19 cellular contexts compared by ENCODE assay signal in the genomic region with DNA sequence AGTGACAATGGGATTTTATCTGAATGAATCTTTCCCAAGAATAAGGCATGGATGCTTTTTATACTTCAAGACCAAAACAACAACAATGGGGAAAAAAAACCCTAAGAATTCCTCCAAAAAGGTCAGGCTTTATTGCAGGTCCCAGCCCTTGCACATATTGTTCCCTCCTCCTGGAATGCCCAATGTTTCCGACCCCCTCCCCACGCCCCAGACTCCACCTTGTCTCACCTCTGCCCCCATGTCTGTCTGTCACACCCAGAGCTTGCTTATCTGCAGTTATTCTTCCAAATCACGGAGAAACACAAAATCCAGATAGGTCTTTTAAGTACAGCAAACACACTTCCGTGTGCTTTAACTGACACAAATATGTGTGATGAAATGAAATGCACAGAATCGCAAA. TPM values are rescaled to one million over a fixed set of nuclear protein-coding genes. Genes with fewer than 3 reads are reported as not detected.
"Had no signal": no experiment of that assay in that cellular context is flagged by ENCODE, and none has a peak within 500 bp of the region (broad histone marks: within the 10 kb centered on the region; RNA-seq: fewer than 3 reads in every experiment).

No MANE protein-coding gene starts in this region.

- H3K27ac ChIP-seq: left lung, psoas muscle, SJSA1, VCaP had no signal

- H3K27me3 ChIP-seq: dorsolateral prefrontal cortex, left lung, SJSA1 had no signal

- ATAC-seq: activated CD8-positive, alpha-beta memory T cell treated with anti-CD3 and anti-CD28 coated beads, Interleukin-2, amount 10 ng/mL, durations not matched to agents 7 days and 5 days; naive thymus-derived CD4-positive, alpha-beta T cell; psoas muscle; stimulated activated effector memory CD8-positive, alpha-beta T cell treated with anti-CD3 and anti-CD28 coated beads, Interleukin-12 subunit alpha, Interleukin-12 subunit beta, amount 100 ng/mL, for 72 hours; T-helper 17 cell had no signal

- H3K36me3 ChIP-seq: left lung, SJSA1 had no signal

- H3K4me3 ChIP-seq: left lung, psoas muscle, SJSA1 had no signal

- H3K27ac Mint-ChIP-seq: activated CD8-positive, alpha-beta memory T cell treated with anti-CD3 and anti-CD28 coated beads, Interleukin-2, amount 10 ng/mL, durations not matched to agents 7 days and 5 days; activated naive CD4-positive, alpha-beta T cell treated with anti-CD3 and anti-CD28 coated beads for 36 hours; activated T-helper 2 cell treated with anti-CD3 and anti-CD28 coated beads, Interferon-gamma antibody, Interleukin-2, Interleukin-4, amounts not matched to agents 10 μg/mL and 5 μg/mL and 100 μg/mL, durations not matched to agents 14 hours and 24 hours and 36 hours; memory B cell; stimulated activated effector memory CD8-positive, alpha-beta T cell treated with anti-CD3 and anti-CD28 coated beads, Interleukin-12 subunit alpha, Interleukin-12 subunit beta, amount 100 ng/mL, for 72 hours; T-helper 17 cell had no signal

- DNase-seq: activated CD4-positive, alpha-beta T cell treated with anti-CD3 and anti-CD28 coated beads, Interleukin-2, amount 50 U/mL, for 4 hours; activated CD4-positive, CD25-positive, alpha-beta regulatory T cell treated with anti-CD3 and anti-CD28 coated beads, Interleukin-2, amount 50 U/mL, for 72 hours; activated CD8-positive, alpha-beta memory T cell treated with anti-CD3 and anti-CD28 coated beads, Interleukin-2, amount 10 ng/mL, durations not matched to agents 7 days and 5 days; activated naive CD4-positive, alpha-beta T cell treated with anti-CD3 and anti-CD28 coated beads for 36 hours; dorsolateral prefrontal cortex; foreskin melanocyte; glutamatergic neuron; left lung; naive thymus-derived CD4-positive, alpha-beta T cell; stimulated activated CD4-positive, alpha-beta T cell treated with anti-CD3 and anti-CD28 coated beads, Interleukin-4, amount 100 ng/mL, for 24 hours; T-helper 17 cell had no signal

- H3K27me3 Mint-ChIP-seq: activated CD8-positive, alpha-beta memory T cell treated with anti-CD3 and anti-CD28 coated beads, Interleukin-2, amount 10 ng/mL, durations not matched to agents 7 days and 5 days; memory B cell; naive thymus-derived CD4-positive, alpha-beta T cell; T-helper 17 cell had no signal

- H3K9me3 ChIP-seq: psoas muscle, SJSA1 had no signal

- FAIRE-seq: kidney had no signal

- H3K4me3 Mint-ChIP-seq: activated CD8-positive, alpha-beta memory T cell treated with anti-CD3 and anti-CD28 coated beads, Interleukin-2, amount 10 ng/mL, durations not matched to agents 7 days and 5 days; activated naive CD4-positive, alpha-beta T cell treated with anti-CD3 and anti-CD28 coated beads for 36 hours; memory B cell; naive thymus-derived CD4-positive, alpha-beta T cell; stimulated activated effector memory CD8-positive, alpha-beta T cell treated with anti-CD3 and anti-CD28 coated beads, Interleukin-12 subunit alpha, Interleukin-12 subunit beta, amount 100 ng/mL, for 72 hours; T-helper 17 cell had no signal

- H3K36me3 Mint-ChIP-seq: stimulated activated effector memory CD8-positive, alpha-beta T cell treated with anti-CD3 and anti-CD28 coated beads, Interleukin-12 subunit alpha, Interleukin-12 subunit beta, amount 100 ng/mL, for 72 hours had no signal

- H3K4me1 ChIP-seq: SJSA1 had no signal

RNA-seq across cellular contexts. Expression of a gene that starts 43.5 kb away (rescaled TPM):
- total RNA-seq: osteocyte, SJSA1 had no signal
